ENCODE assay signal across 12 cellular contexts in genomic region chr17:47699536-47699840, GRCh38. TPM values are rescaled to one million over a fixed set of nuclear protein-coding genes. Genes with fewer than 3 reads are reported as not detected.
DNase-seq lines count a peak whose midpoint lies in the region; ATAC-seq, FAIRE-seq and TF ChIP-seq lines count a peak whose summit lies in the region.
"Had no signal": no experiment of that assay in that cellular context is flagged by ENCODE, and none has a peak within 500 bp of the region (broad histone marks: within the 10 kb centered on the region; RNA-seq: fewer than 3 reads in every experiment).

No MANE protein-coding gene starts in this region.

- no peak overlapping the region for H3K4me3 ChIP-seq in upper lobe of right lung
- no peak overlapping the region for H3K4me3 ChIP-seq in thyroid gland (replicated peaks in 1 of 3)

- CTCF ChIA-PET in activated naive CD4-positive, alpha-beta T cell treated with anti-CD3 and anti-CD28 coated beads, Interleukin-2, amount 10 ng/mL, durations not matched to agents 7 days and 5 days (lab: Charles Lee) = interaction anchor here (0.6 to 7.5 kb wide), 24 partner anchors 9 to 190 kb away, joined by 3 to 128 read pairs (median 4); partner anchors contain the start of gene TBX21
- CTCF ChIA-PET in activated CD4-positive, alpha-beta memory T cell treated with anti-CD3 and anti-CD28 coated beads, Interleukin-2, amount 10 ng/mL, durations not matched to agents 7 days and 5 days (lab: Charles Lee) = interaction anchor here (0.7 to 7.6 kb wide), 22 partner anchors 8 to 122 kb away, joined by 3 to 135 read pairs (median 5); partner anchors contain the start of genes KPNB1, OSBPL7 and TBX21

- no peaks in the 10 kb centered on the region for H3K27me3 Mint-ChIP-seq in activated naive CD4-positive, alpha-beta T cell treated with anti-CD3 and anti-CD28 coated beads, Interleukin-2, amount 50 U/mL, for 24 hours
- peaks cover 8% of the 10 kb centered on the region for H3K27me3 Mint-ChIP-seq in activated naive CD4-positive, alpha-beta T cell treated with anti-CD3 and anti-CD28 coated beads, Interleukin-2, amount 10 ng/mL, durations not matched to agents 7 days and 5 days
- peaks cover 3% of the 10 kb centered on the region for H3K27me3 Mint-ChIP-seq in activated CD4-positive, alpha-beta memory T cell treated with anti-CD3 and anti-CD28 coated beads, Interleukin-2, amount 10 ng/mL, durations not matched to agents 7 days and 5 days
- H3K27me3 Mint-ChIP-seq in central memory CD8-positive, alpha-beta T cell = no peaks in the 10 kb centered on the region
- H3K27me3 Mint-ChIP-seq: B cell had no signal

- H3K27ac ChIP-seq in upper lobe of right lung (no peak overlapping the region), thyroid gland (no peak overlapping the region)
- H3K27ac ChIP-seq: KMS-11 had no signal

- H3K4me3 Mint-ChIP-seq in activated naive CD4-positive, alpha-beta T cell treated with anti-CD3 and anti-CD28 coated beads, Interleukin-2, amount 50 U/mL, for 24 hours = peak overlapping the region; percentile 59
- no peak overlapping the region for H3K4me3 Mint-ChIP-seq in activated naive CD4-positive, alpha-beta T cell treated with anti-CD3 and anti-CD28 coated beads, Interleukin-2, amount 10 ng/mL, durations not matched to agents 7 days and 5 days
- peak overlapping the region; percentile 15 for H3K4me3 Mint-ChIP-seq in activated CD4-positive, alpha-beta memory T cell treated with anti-CD3 and anti-CD28 coated beads, Interleukin-2, amount 10 ng/mL, durations not matched to agents 7 days and 5 days
- peak overlapping the region; percentile 35 for H3K4me3 Mint-ChIP-seq in central memory CD8-positive, alpha-beta T cell
- H3K4me3 Mint-ChIP-seq: B cell had no signal

- no peak for TF ChIP-seq POLR2A in thyroid gland (IDR thresholded peaks at IDR 0.05)
- no peak for TF ChIP-seq POLR2A in H54 (IDR thresholded peaks at IDR 0.05; ENCODE audit: low read depth, low read length)

- H3K27me3 ChIP-seq in upper lobe of right lung (no peaks in the 10 kb centered on the region), thyroid gland (no peaks in the 10 kb centered on the region)

- H3K4me1 ChIP-seq in upper lobe of right lung (peaks cover 15% of the 10 kb centered on the region), thyroid gland (peaks cover 7% of the 10 kb centered on the region in 2 donors)

- FAIRE-seq in H54 (lab: Jason Lieb, UNC) = no peak

- peak overlapping the region; percentile 5 for H3K27ac Mint-ChIP-seq in activated naive CD4-positive, alpha-beta T cell treated with anti-CD3 and anti-CD28 coated beads, Interleukin-2, amount 50 U/mL, for 24 hours
- H3K27ac Mint-ChIP-seq in activated naive CD4-positive, alpha-beta T cell treated with anti-CD3 and anti-CD28 coated beads, Interleukin-2, amount 10 ng/mL, durations not matched to agents 7 days and 5 days = no peak overlapping the region
- H3K27ac Mint-ChIP-seq in activated CD4-positive, alpha-beta memory T cell treated with anti-CD3 and anti-CD28 coated beads, Interleukin-2, amount 10 ng/mL, durations not matched to agents 7 days and 5 days = peak overlapping the region; percentile 86
- peak overlapping the region; percentile 79 for H3K27ac Mint-ChIP-seq in central memory CD8-positive, alpha-beta T cell (ENCODE audit: low read depth)

- H3K36me3 ChIP-seq in upper lobe of right lung (peaks cover 7% of the 10 kb centered on the region), thyroid gland (peaks cover 0 to 3% of the 10 kb centered on the region in 2 donors)

- H3K9me3 Mint-ChIP-seq in activated naive CD4-positive, alpha-beta T cell treated with anti-CD3 and anti-CD28 coated beads, Interleukin-2, amount 50 U/mL, for 24 hours = no peaks in the 10 kb centered on the region
- no peaks in the 10 kb centered on the region for H3K9me3 Mint-ChIP-seq in activated naive CD4-positive, alpha-beta T cell treated with anti-CD3 and anti-CD28 coated beads, Interleukin-2, amount 10 ng/mL, durations not matched to agents 7 days and 5 days
- no peaks in the 10 kb centered on the region for H3K9me3 Mint-ChIP-seq in activated CD4-positive, alpha-beta memory T cell treated with anti-CD3 and anti-CD28 coated beads, Interleukin-2, amount 10 ng/mL, durations not matched to agents 7 days and 5 days
- H3K9me3 Mint-ChIP-seq in central memory CD8-positive, alpha-beta T cell = no peaks in the 10 kb centered on the region

- H3K9me3 ChIP-seq in upper lobe of right lung (no peaks in the 10 kb centered on the region), thyroid gland (no peaks in the 10 kb centered on the region)

- peaks cover 15% of the 10 kb centered on the region for H3K36me3 Mint-ChIP-seq in activated naive CD4-positive, alpha-beta T cell treated with anti-CD3 and anti-CD28 coated beads, Interleukin-2, amount 50 U/mL, for 24 hours
- H3K36me3 Mint-ChIP-seq in activated naive CD4-positive, alpha-beta T cell treated with anti-CD3 and anti-CD28 coated beads, Interleukin-2, amount 10 ng/mL, durations not matched to agents 7 days and 5 days = peaks cover under 1% of the 10 kb centered on the region
- H3K36me3 Mint-ChIP-seq in activated CD4-positive, alpha-beta memory T cell treated with anti-CD3 and anti-CD28 coated beads, Interleukin-2, amount 10 ng/mL, durations not matched to agents 7 days and 5 days (ENCODE audit: low read depth) = no peaks in the 10 kb centered on the region
- H3K36me3 Mint-ChIP-seq in central memory CD8-positive, alpha-beta T cell (ENCODE audit: insufficient read depth) = peaks cover 39% of the 10 kb centered on the region

- POLR2A ChIA-PET in activated CD4-positive, alpha-beta memory T cell treated with anti-CD3 and anti-CD28 coated beads, Interleukin-2, amount 10 ng/mL, durations not matched to agents 7 days and 5 days (lab: Charles Lee) = interaction anchor here (0.6 to 22.2 kb wide), 11 partner anchors 8 to 132 kb away, joined by 3 to 463 read pairs (median 8); partner anchors contain the start of genes LRRC46, MRPL10 and TBX21

- peaks cover 73% of the 10 kb centered on the region for H3K4me1 Mint-ChIP-seq in activated naive CD4-positive, alpha-beta T cell treated with anti-CD3 and anti-CD28 coated beads, Interleukin-2, amount 50 U/mL, for 24 hours
- peaks cover 59% of the 10 kb centered on the region for H3K4me1 Mint-ChIP-seq in activated naive CD4-positive, alpha-beta T cell treated with anti-CD3 and anti-CD28 coated beads, Interleukin-2, amount 10 ng/mL, durations not matched to agents 7 days and 5 days
- H3K4me1 Mint-ChIP-seq in activated CD4-positive, alpha-beta memory T cell treated with anti-CD3 and anti-CD28 coated beads, Interleukin-2, amount 10 ng/mL, durations not matched to agents 7 days and 5 days = peaks cover 68% of the 10 kb centered on the region
- peaks cover 82% of the 10 kb centered on the region for H3K4me1 Mint-ChIP-seq in central memory CD8-positive, alpha-beta T cell

- intact Hi-C loops in upper lobe of right lung (cut with DNase I) (no loop called here), thyroid gland (cut with DNase I) (loop anchor here (10.0 kb wide), 1 partner anchor 195 kb away; the partner anchor contains the start of gene SP2)

- 97 to 100% methylated on average over 4 of the region's 4 CpGs for WGBS in thyroid gland, 2 donors

- no peak for DNase-seq in activated naive CD4-positive, alpha-beta T cell treated with anti-CD3 and anti-CD28 coated beads, Interleukin-2, amount 10 ng/mL, durations not matched to agents 7 days and 5 days
- no peak for DNase-seq in activated CD4-positive, alpha-beta memory T cell treated with anti-CD3 and anti-CD28 coated beads, Interleukin-2, amount 10 ng/mL, durations not matched to agents 7 days and 5 days
- no peak for DNase-seq in central memory CD8-positive, alpha-beta T cell (ENCODE audit: low spot score in 2 of 2)
- DNase-seq in upper lobe of right lung (peak; percentile 40), thyroid gland (no peak), H54 (ENCODE audit: insufficient read length, low spot score) (no peak)
- DNase-seq: GOT3 had no signal

- ATAC-seq in central memory CD8-positive, alpha-beta T cell (replicated peaks; ENCODE audit: extremely low read depth, poor library complexity, severe bottlenecking) = no peak
- ATAC-seq in upper lobe of right lung = no peak

- TF ChIP-seq CTCF in upper lobe of right lung (IDR thresholded peaks at IDR 0.05) (no peak), thyroid gland (IDR thresholded peaks at IDR 0.05) (no peak)

RNA-seq across cellular contexts. Expression of gene TBKBP1, which starts 5.5 kb away (rescaled TPM):
- 1 to 10 TPM; 7.0 TPM for total RNA-seq in activated CD4-positive, alpha-beta memory T cell treated with anti-CD3 and anti-CD28 coated beads, Interleukin-2, amount 10 ng/mL, durations not matched to agents 7 days and 5 days
- total RNA-seq in upper lobe of right lung (14.7 TPM), thyroid gland (10 to 100 TPM in 2 of 4 donors, 1 to 10 TPM in 2; 8.2 to 11.0 (median 10.0) TPM)

RNA-seq across cellular contexts. Expression of gene TBX21, which starts 33.5 kb away (rescaled TPM):
- 10 to 100 TPM; 58.3 to 61.1 TPM for total RNA-seq in activated CD4-positive, alpha-beta memory T cell treated with anti-CD3 and anti-CD28 coated beads, Interleukin-2, amount 10 ng/mL, durations not matched to agents 7 days and 5 days
- total RNA-seq in upper lobe of right lung = 3.9 TPM
- total RNA-seq in thyroid gland = 1 to 10 TPM in 2 of 4 donors, under 1 TPM in 2; 0.40 to 2.9 (median 0.87) TPM
- total RNA-seq: MCF 10A, OCI-LY7 had no signal

RNA-seq across cellular contexts. Expression of gene KPNB1, which starts 49.8 kb away (rescaled TPM):
- 100 to 1,000 TPM; 329 to 334 TPM for total RNA-seq in activated CD4-positive, alpha-beta memory T cell treated with anti-CD3 and anti-CD28 coated beads, Interleukin-2, amount 10 ng/mL, durations not matched to agents 7 days and 5 days
- total RNA-seq in upper lobe of right lung (196 TPM), thyroid gland (100 to 1,000 TPM; 134 to 207 (median 170) TPM)

Comparison
In these comparisons a context has a peak if more than half of its experiments do, and no peak if none do; other contexts are left out.
1. RNA of gene TBX21, which starts 33.5 kb away (total RNA-seq): 58.3 to 61.1 TPM in activated CD4-positive, alpha-beta memory T cell treated with anti-CD3 and anti-CD28 coated beads, Interleukin-2, amount 10 ng/mL, durations not matched to agents 7 days and 5 days; 3.9 TPM in upper lobe of right lung (single experiment) and 0.40 to 2.9 TPM in thyroid gland; every median in the first group is over 10 times any median in the second.